ENCODE assay signal across 1 cellular context in genomic region chr10:93077860-93078337, GRCh38.
TF ChIP-seq lines count a peak whose summit lies in the region.

No MANE protein-coding gene starts in this region.

TF ChIP-seq in SK-N-SH treated with all-trans-retinoic acid at 6 μM for 48 hours, 23 proteins besides CTCF, POLR2A, EP300 and RAD21 (continued from another document):
- TF ChIP-seq, protein P1, sequence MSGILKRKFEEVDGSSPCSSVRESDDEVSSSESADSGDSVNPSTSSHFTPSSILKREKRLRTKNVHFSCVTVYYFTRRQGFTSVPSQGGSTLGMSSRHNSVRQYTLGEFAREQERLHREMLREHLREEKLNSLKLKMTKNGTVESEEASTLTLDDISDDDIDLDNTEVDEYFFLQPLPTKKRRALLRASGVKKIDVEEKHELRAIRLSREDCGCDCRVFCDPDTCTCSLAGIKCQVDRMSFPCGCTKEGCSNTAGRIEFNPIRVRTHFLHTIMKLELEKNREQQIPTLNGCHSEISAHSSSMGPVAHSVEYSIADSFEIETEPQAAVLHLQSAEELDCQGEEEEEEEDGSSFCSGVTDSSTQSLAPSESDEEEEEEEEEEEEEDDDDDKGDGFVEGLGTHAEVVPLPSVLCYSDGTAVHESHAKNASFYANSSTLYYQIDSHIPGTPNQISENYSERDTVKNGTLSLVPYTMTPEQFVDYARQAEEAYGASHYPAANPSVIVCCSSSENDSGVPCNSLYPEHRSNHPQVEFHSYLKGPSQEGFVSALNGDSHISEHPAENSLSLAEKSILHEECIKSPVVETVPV (CRISPR knock-in tag; IDR thresholded peaks at IDR 0.05) = no peak
- TF ChIP-seq PATZ1 (CRISPR knock-in tag; IDR thresholded peaks at IDR 0.05; ENCODE audit: borderline replicate concordance) = no peak
- TF ChIP-seq OSR1 (CRISPR knock-in tag; IDR thresholded peaks at IDR 0.05) = no peak
- no peak for TF ChIP-seq ISL1 (CRISPR knock-in tag; IDR thresholded peaks at IDR 0.05)
- TF ChIP-seq CSDC2 (CRISPR knock-in tag; IDR thresholded peaks at IDR 0.05) = no peak
- TF ChIP-seq TCF4 (CRISPR knock-in tag; IDR thresholded peaks at IDR 0.05; ENCODE audit: borderline replicate concordance) = peak; percentile 28; the same call in 1 of the 2 replicates
- TF ChIP-seq PPARA (CRISPR knock-in tag; IDR thresholded peaks at IDR 0.05; ENCODE audit: borderline replicate concordance) = peak; percentile 27; the same call in 1 of the 2 replicates
- peak; percentile 39; the same call in 1 of the 2 replicates for TF ChIP-seq ZFP30 (CRISPR knock-in tag; IDR thresholded peaks at IDR 0.05)
- TF ChIP-seq TSHZ2 (CRISPR knock-in tag; IDR thresholded peaks at IDR 0.05) = no peak
- TF ChIP-seq GLIS3 (CRISPR knock-in tag; IDR thresholded peaks at IDR 0.05) = peak; percentile 77; the same call in 1 of the 2 replicates
